Comparison of ENCODE assay signal across 10 cellular contexts in genomic region chrX:53263597-53264094, GRCh38.
DNase-seq lines count a peak whose midpoint lies in the region; ATAC-seq and FAIRE-seq lines count a peak whose summit lies in the region.
"Had no signal": no experiment of that assay in that cellular context is flagged by ENCODE, and none has a peak within 500 bp of the region (broad histone marks: within the 10 kb centered on the region; RNA-seq: fewer than 3 reads in every experiment).

No MANE protein-coding gene starts in this region.

- H3K9me3 ChIP-seq in HAP-1, result no peaks in the 10 kb centered on the region
- H3K9me3 ChIP-seq: thoracic aorta had no signal

- H3K27ac ChIP-seq in ACC112 (ENCODE audit: low read depth, low read length), result peak overlapping the region; percentile 78
- H3K27ac ChIP-seq: thoracic aorta had no signal

- in situ Hi-C loops in HAP-1 (cut with MboI; ENCODE audit: low sequenced_read_pairs), result no loop called here

- H3K4me1 ChIP-seq in ACC112 (ENCODE audit: control insufficient read depth, insufficient read depth, low read length, unreplicated experiment) (peaks cover 47% of the 10 kb centered on the region), HAP-1 (no peaks in the 10 kb centered on the region)

- ATAC-seq in GM21717 (IDR thresholded peaks at IDR 0.05; ENCODE audit: unreplicated experiment), result no peak
- ATAC-seq in GM19351 (IDR thresholded peaks at IDR 0.05; ENCODE audit: unreplicated experiment), result no peak

- H3K79me2 ChIP-seq in ACC112 (ENCODE audit: control insufficient read depth, insufficient read depth, low read length, unreplicated experiment), result no peaks in the 10 kb centered on the region

- DNase-seq in HTR-8/SVneo (ENCODE audit: insufficient read length, low spot score) (peak; percentile 56), kidney glomerular epithelial cell (lab: John Stamatoyannopoulos, UW) (peak; percentile 63), HAP-1 (ENCODE audit: low spot score in 2 of 2) (no peak), NCI-H2029 treated with DMSO at 0.1 percent for 48 hours (lab: John Stamatoyannopoulos, UW) (no peak)
- peak; percentile 57 for DNase-seq in activated CD8-positive, alpha-beta memory T cell treated with anti-CD3 and anti-CD28 coated beads, Interleukin-2, amount 50 U/mL, for 4 hours
- DNase-seq: DND-41 had no signal

- no peak overlapping the region for H2AFZ ChIP-seq in ACC112 (ENCODE audit: low read length, unreplicated experiment)

- peak; percentile 67 for FAIRE-seq in HTR-8/SVneo (lab: Jason Lieb, UNC)

- H3K4me3 ChIP-seq in ACC112 (ENCODE audit: low read depth, low read length) (peak overlapping the region; percentile 42; the same call in 1 of the 2 replicates), HAP-1 (no peak overlapping the region)
- H3K4me3 ChIP-seq: thoracic aorta had no signal

- H3K36me3 ChIP-seq in ACC112 (ENCODE audit: insufficient read depth, low read length), result no peaks in the 10 kb centered on the region
- no peaks in the 10 kb centered on the region for H3K36me3 ChIP-seq in HAP-1 (replicated peaks)
- H3K36me3 ChIP-seq: thoracic aorta had no signal

- H3K27me3 ChIP-seq in ACC112 (ENCODE audit: insufficient read depth, low read length) (no peaks in the 10 kb centered on the region), HAP-1 (ENCODE audit: low read depth) (peaks cover 9% of the 10 kb centered on the region; the same call in 1 of the 2 replicates)

Comparison
In these comparisons a context has a peak if more than half of its experiments do, and no peak if none do; other contexts are left out.
1. DNase-seq: peak in HTR-8/SVneo (single experiment), activated CD8-positive, alpha-beta memory T cell treated with anti-CD3 and anti-CD28 coated beads, Interleukin-2, amount 50 U/mL, for 4 hours (single experiment) and kidney glomerular epithelial cell (single experiment); none in HAP-1 (0 of 2) and NCI-H2029 treated with DMSO at 0.1 percent for 48 hours (single experiment).